17 cellular contexts compared by ENCODE assay signal in the genomic region with DNA sequence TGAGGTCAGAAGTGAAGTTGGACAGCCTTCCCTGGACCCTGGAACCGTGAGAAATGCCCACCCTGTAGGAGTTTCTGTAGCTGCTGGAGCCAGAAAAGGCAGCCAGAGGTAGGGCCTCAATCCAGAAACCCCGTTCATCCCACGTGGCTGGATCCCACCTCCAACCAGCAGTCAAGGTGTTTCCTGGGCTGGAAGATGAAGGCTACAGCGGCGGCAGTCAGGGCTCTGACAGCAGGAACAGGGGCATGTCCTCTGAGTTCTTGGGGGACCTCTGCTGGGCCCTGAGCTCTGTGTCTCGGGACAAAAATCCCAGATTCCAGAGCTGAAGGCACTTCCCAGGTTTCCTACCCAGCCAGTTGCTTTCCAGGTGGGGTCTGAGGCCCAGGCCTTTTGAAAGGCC.
DNase-seq lines count a peak whose midpoint lies in the region; ATAC-seq and TF ChIP-seq lines count a peak whose summit lies in the region.
"Had no signal": no experiment of that assay in that cellular context is flagged by ENCODE, and none has a peak within 500 bp of the region (broad histone marks: within the 10 kb centered on the region; RNA-seq: fewer than 3 reads in every experiment).

No MANE protein-coding gene starts in this region.

- TF ChIP-seq POLR2A in tibial nerve (IDR thresholded peaks at IDR 0.05), result no peak

- DNase-seq in MCF 10A (ENCODE audit: unreplicated experiment) (no peak), mammary epithelial cell (no peak), lower lobe of right lung (peak; percentile 34), tibial nerve (ENCODE audit: low spot score in 2 of 2) (no peak), amniotic stem cell (lab: John Stamatoyannopoulos, UW) (no peak), mucosa of gallbladder (ENCODE audit: low spot score) (no peak)
- no peak for DNase-seq in stimulated activated CD4-positive, alpha-beta T cell treated with anti-CD3 and anti-CD28 coated beads, Interleukin-4, amount 100 ng/mL, for 24 hours
- DNase-seq: DND-41, GM23248, MV-4-11, NCI-H1417, NCI-H187 treated with DMSO at 0.1 percent for 48 hours, NCI-H69 had no signal

- H3K4me3 ChIP-seq in mammary epithelial cell (replicated peaks in 1 of 3; ENCODE audit: insufficient read depth in 1 of 3, low read depth in 2 of 3, low read length in 3 of 3), result no peak overlapping the region
- no peak overlapping the region for H3K4me3 ChIP-seq in lower lobe of right lung
- H3K4me3 ChIP-seq in rectal smooth muscle tissue (ENCODE audit: low read length), result no peak overlapping the region
- H3K4me3 ChIP-seq in tibial nerve, result no peak overlapping the region
- H3K4me3 ChIP-seq: GM23248, K562 had no signal

- H3K27me3 Mint-ChIP-seq in MCF 10A (ENCODE audit: insufficient read depth, unreplicated experiment), result no peaks in the 10 kb centered on the region

- H3K27me3 ChIP-seq in mammary epithelial cell (ENCODE audit: insufficient read depth, low read length) (no peaks in the 10 kb centered on the region), lower lobe of right lung (ENCODE audit: low read depth) (no peaks in the 10 kb centered on the region), rectal smooth muscle tissue (ENCODE audit: control insufficient read depth, insufficient read depth, low read length) (no peaks in the 10 kb centered on the region), tibial nerve (no peaks in the 10 kb centered on the region)

- POLR2A ChIA-PET in MCF 10A (lab: Yijun Ruan, JAX), result interaction anchor here (0.6 to 0.7 kb wide), 2 partner anchors 9 to 12 kb away, joined by 3 read pairs; no protein-coding TSS in a partner anchor

- in situ Hi-C loops in mammary epithelial cell (cut with MboI; ENCODE audit: low sequenced_read_pairs in 2 of 2), result no loop called here

- H3K36me3 ChIP-seq in mammary epithelial cell (ENCODE audit: insufficient read depth, low read length), result no peaks in the 10 kb centered on the region
- no peaks in the 10 kb centered on the region for H3K36me3 ChIP-seq in lower lobe of right lung
- no peaks in the 10 kb centered on the region for H3K36me3 ChIP-seq in rectal smooth muscle tissue (ENCODE audit: control insufficient read depth, insufficient read depth, low read length)
- no peaks in the 10 kb centered on the region for H3K36me3 ChIP-seq in tibial nerve

- peaks cover 13% of the 10 kb centered on the region for H3K4me1 ChIP-seq in mammary epithelial cell (ENCODE audit: insufficient read depth, low read length)
- no peaks in the 10 kb centered on the region for H3K4me1 ChIP-seq in lower lobe of right lung
- H3K4me1 ChIP-seq in rectal smooth muscle tissue (ENCODE audit: control insufficient read depth, insufficient read depth, low read length), result peaks cover 21% of the 10 kb centered on the region
- peaks cover 0 to 49% (median 6%) of the 10 kb centered on the region in 4 donors for H3K4me1 ChIP-seq in tibial nerve

- H4K20me1 ChIP-seq in mammary epithelial cell (ENCODE audit: insufficient read depth, low read length), result no peaks in the 10 kb centered on the region

- H3K4me1 Mint-ChIP-seq in MCF 10A (ENCODE audit: insufficient read depth, unreplicated experiment), result peaks cover 9% of the 10 kb centered on the region

- H3K9ac ChIP-seq in mammary epithelial cell (ENCODE audit: insufficient read depth, low read length) (no peak overlapping the region), rectal smooth muscle tissue (ENCODE audit: low read length) (no peak overlapping the region)
- H3K9ac ChIP-seq: GM23248 had no signal

- peak overlapping the region; percentile 96 for H3K27ac Mint-ChIP-seq in MCF 10A (ENCODE audit: low read depth, unreplicated experiment)

- no peak for TF ChIP-seq EP300 in tibial nerve (IDR thresholded peaks at IDR 0.05)

- no peak overlapping the region for H3K4me2 ChIP-seq in mammary epithelial cell (ENCODE audit: insufficient read depth, low read depth, low read length)

- no peak overlapping the region for H2AFZ ChIP-seq in mammary epithelial cell (ENCODE audit: low read depth, low read length)
- H2AFZ ChIP-seq: GM23248 had no signal

- TF ChIP-seq CTCF in MCF 10A (IDR thresholded peaks at IDR 0.05; ENCODE audit: unreplicated experiment) (no peak), mammary epithelial cell (conservative IDR thresholded peaks at IDR 0.05 in 1 of 2, IDR thresholded peaks at IDR 0.05 in 1 of 2; ENCODE audit: extremely low read depth in 1 of 2, insufficient read depth in 1 of 2, low read depth in 1 of 2, low read length in 2 of 2) (no peak), lower lobe of right lung (IDR thresholded peaks at IDR 0.05) (no peak), tibial nerve (IDR thresholded peaks at IDR 0.05) (no peak)

- H3K27ac ChIP-seq in mammary epithelial cell (ENCODE audit: insufficient read depth, low read depth, low read length) (no peak overlapping the region), lower lobe of right lung (no peak overlapping the region), rectal smooth muscle tissue (ENCODE audit: low read depth, low read length) (peak overlapping the region; percentile 90), tibial nerve (peak overlapping the region in 3 of 4 donors; percentile 19 to 78 (median 60))
- H3K27ac ChIP-seq: C4-2B, GM23248 had no signal

- no peaks in the 10 kb centered on the region for H3K79me2 ChIP-seq in mammary epithelial cell (ENCODE audit: insufficient read depth, low read length)

- dilution Hi-C loops in mammary epithelial cell (cut with HindIII; ENCODE audit: low sequenced_read_pairs), result no loop called here

- no peak for ATAC-seq in lower lobe of right lung
- ATAC-seq: HCT116, K562 had no signal

- BruUV-seq in MCF 10A (replicated peaks; lab: Mats Ljungman, UMichigan) (no TSS peak), mammary epithelial cell (replicated peaks; lab: Mats Ljungman, UMichigan) (no TSS peak)

- H3K9me3 Mint-ChIP-seq in MCF 10A (ENCODE audit: unreplicated experiment), result no peaks in the 10 kb centered on the region

- H3K36me3 Mint-ChIP-seq in MCF 10A (ENCODE audit: insufficient read depth, unreplicated experiment), result no peaks in the 10 kb centered on the region

- intact Hi-C loops in MCF 10A (cut with micrococcal nuclease), result no loop called here
- intact Hi-C loops in mammary epithelial cell (cut with micrococcal nuclease), result no loop called here
- intact Hi-C loops in lower lobe of right lung (cut with DNase I), result no loop called here

- CTCF ChIA-PET in MCF 10A (lab: Yijun Ruan, JAX), result interaction anchor here (0.6 kb wide), 1 partner anchor 217 kb away, joined by 4 read pairs; no protein-coding TSS in a partner anchor
- CTCF ChIA-PET in mammary epithelial cell (lab: Charles Lee; ENCODE audit: low non-redundant PET), result no interaction called here

- H3K4me3 Mint-ChIP-seq in MCF 10A (ENCODE audit: unreplicated experiment), result no peak overlapping the region

- H3K9me3 ChIP-seq in mammary epithelial cell (replicated peaks; ENCODE audit: insufficient read depth, low read length) (peaks cover 11% of the 10 kb centered on the region), lower lobe of right lung (no peaks in the 10 kb centered on the region), tibial nerve (peaks cover 0 to 10% (median 0%) of the 10 kb centered on the region in 4 donors)

- WGBS in mammary epithelial cell (ENCODE audit: low coverage, missing lambda C conversion rate), result 48% methylated on average over 3 of the region's 6 CpGs
- 69 to 71% methylated on average over 2 to 5 of the region's 6 CpGs for WGBS in tibial nerve, 2 donors

Comparison
In these comparisons a context has a peak if more than half of its experiments do, and no peak if none do; other contexts are left out.
1. H3K27ac ChIP-seq: peak in rectal smooth muscle tissue (single experiment) and tibial nerve (3 of 4); none in mammary epithelial cell (single experiment) and lower lobe of right lung (single experiment).